Comparison of ENCODE assay signal across 18 cellular contexts in the genomic region with DNA sequence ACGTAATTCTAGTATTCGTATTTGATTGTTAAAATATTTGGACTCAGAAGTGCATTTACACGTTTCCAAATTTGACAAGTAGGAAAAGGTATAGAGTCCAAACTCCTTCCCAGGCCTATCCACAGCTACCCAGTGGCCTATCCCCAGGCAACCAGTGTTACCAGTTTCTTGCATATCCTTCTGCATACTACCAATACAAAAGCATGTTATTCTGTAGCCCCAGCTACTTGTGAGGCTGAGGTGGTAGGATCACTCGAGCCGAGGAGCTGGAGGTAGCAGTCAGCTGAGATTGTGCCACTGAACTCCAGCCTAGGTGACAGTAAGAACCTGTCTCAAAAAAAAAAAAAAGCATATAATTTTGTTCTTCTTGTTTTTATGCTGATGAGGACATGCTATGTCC.
A peak's percentile ranks its signal among the peaks of the same experiment; 100 is the strongest.
DNase-seq lines count a peak whose midpoint lies in the region; ATAC-seq and TF ChIP-seq lines count a peak whose summit lies in the region.
"Had no signal": no experiment of that assay in that cellular context is flagged by ENCODE, and none has a peak within 500 bp of the region (broad histone marks: within the 10 kb centered on the region; RNA-seq: fewer than 3 reads in every experiment).

No MANE protein-coding gene starts in this region.

- H2BK5ac ChIP-seq in trophoblast cell (ENCODE audit: low read depth, low read length, poor library complexity), result no peak overlapping the region

- CTCF ChIA-PET in Caco-2 (lab: Charles Lee), result no interaction called here
- CTCF ChIA-PET in WTC11 (lab: Charles Lee), result interaction anchor here (1.0 to 1.7 kb wide), 3 partner anchors 16 to 69 kb away, joined by 3 to 5 read pairs (median 4); no protein-coding TSS in a partner anchor

- no peak overlapping the region for H3K27ac ChIP-seq in trophoblast cell (ENCODE audit: low read depth, low read length)
- H3K27ac ChIP-seq: PC-9 had no signal

- peaks cover 13% of the 10 kb centered on the region for H3K79me2 ChIP-seq in trophoblast cell (ENCODE audit: control insufficient read depth, insufficient read depth, low read length, poor library complexity)

- H3K18ac ChIP-seq in trophoblast cell (ENCODE audit: low read length), result peak overlapping the region; percentile 71

- no peak overlapping the region for H2AFZ ChIP-seq in trophoblast cell (ENCODE audit: insufficient read depth, low read length, poor library complexity)
- H2AFZ ChIP-seq: PC-9 had no signal

- H3K27me3 Mint-ChIP-seq in Caco-2 (ENCODE audit: insufficient read depth, unreplicated experiment) (no peaks in the 10 kb centered on the region), WTC11 (ENCODE audit: low read depth) (no peaks in the 10 kb centered on the region)
- H3K27me3 Mint-ChIP-seq: CD8-positive, alpha-beta memory T cell had no signal

- intact Hi-C loops in Caco-2 (cut with micrococcal nuclease; ENCODE audit: unreplicated experiment), result no loop called here

- no peak overlapping the region for H2BK12ac ChIP-seq in trophoblast cell (ENCODE audit: low read length)

- H3K4me1 Mint-ChIP-seq in Caco-2 (ENCODE audit: low read depth, unreplicated experiment) (peaks cover 62% of the 10 kb centered on the region), WTC11 (peaks cover 86% of the 10 kb centered on the region)

- H3K4me1 ChIP-seq in Caco-2 (peaks cover 84% of the 10 kb centered on the region), trophoblast cell (ENCODE audit: control insufficient read depth in 1 of 2, insufficient read depth in 2 of 2, low read length in 2 of 2) (peaks cover 17 to 21% of the 10 kb centered on the region in 2 experiments)

- peak overlapping the region; percentile 97 for H3K4ac ChIP-seq in trophoblast cell (ENCODE audit: low read depth, low read length)

- H3K36me3 ChIP-seq in Caco-2 (ENCODE audit: control insufficient read depth, insufficient read depth, low read length) (no peaks in the 10 kb centered on the region), trophoblast cell (ENCODE audit: control insufficient read depth in 1 of 2, insufficient read depth in 2 of 2, low read length in 2 of 2) (no peaks in the 10 kb centered on the region)
- H3K36me3 ChIP-seq: HAP-1 had no signal

- H3K4me3 ChIP-seq in Caco-2 (ENCODE audit: low read depth, low read length) (no peak overlapping the region), trophoblast cell (ENCODE audit: low read depth, low read length) (no peak overlapping the region)
- H3K4me3 ChIP-seq: HAP-1, PC-9 had no signal

- H3K27ac Mint-ChIP-seq in Caco-2 (ENCODE audit: unreplicated experiment) (peak overlapping the region; percentile 22), WTC11 (no peak overlapping the region)
- H3K27ac Mint-ChIP-seq: CD8-positive, alpha-beta memory T cell had no signal

- POLR2A ChIA-PET in Caco-2 (lab: Charles Lee) (no interaction called here), WTC11 (lab: Charles Lee) (interaction anchor here (0.7 to 1.1 kb wide), 2 partner anchors 10 to 30 kb away, joined by 5 read pairs; no protein-coding TSS in a partner anchor)

- H3K79me1 ChIP-seq in trophoblast cell (ENCODE audit: low read length), result peaks cover 6% of the 10 kb centered on the region

- H4K91ac ChIP-seq in trophoblast cell (ENCODE audit: low read depth, low read length), result peak overlapping the region; percentile 13

- no peak overlapping the region for H4K12ac ChIP-seq in trophoblast cell (ENCODE audit: low read depth, low read length)

- H3K4me2 ChIP-seq in trophoblast cell (ENCODE audit: low read length), result no peak overlapping the region
- H3K4me2 ChIP-seq: PC-9 had no signal

- no peak overlapping the region for H2AK5ac ChIP-seq in trophoblast cell (ENCODE audit: low read length)

- DNase-seq in Caco-2 (no peak), WTC11 (ENCODE audit: low spot score) (no peak), trophoblast cell (no peak), pons (ENCODE audit: low spot score) (no peak), AG08395 (ENCODE audit: low spot score) (no peak)
- DNase-seq: CD8-positive, alpha-beta memory T cell; DMS79 treated with DMSO at 0.1 percent for 48 hours; KBM-7; NCI-H1436 treated with DMSO at 0.1 percent for 48 hours; NCI-H2029 treated with DMSO at 0.1 percent for 48 hours; NCI-H2171 treated with DMSO at 0.1 percent for 48 hours; NCI-H446 treated with DMSO at 0.1 percent for 48 hours; PC-9; SW 1271 had no signal

- no peak overlapping the region for H3K9ac ChIP-seq in trophoblast cell (ENCODE audit: low read length)

- H3K4me3 Mint-ChIP-seq in Caco-2 (ENCODE audit: unreplicated experiment) (no peak overlapping the region), WTC11 (no peak overlapping the region)
- H3K4me3 Mint-ChIP-seq: CD8-positive, alpha-beta memory T cell had no signal

- no peak overlapping the region for H3K14ac ChIP-seq in trophoblast cell (ENCODE audit: low read length)

- no peaks in the 10 kb centered on the region for H3K27me3 ChIP-seq in Caco-2 (replicated peaks; ENCODE audit: control insufficient read depth, insufficient read depth, low read length)
- no peaks in the 10 kb centered on the region for H3K27me3 ChIP-seq in trophoblast cell (ENCODE audit: insufficient read depth, low read length)

- WGBS in trophoblast cell (ENCODE audit: extremely low coverage, insufficient coverage, insufficient read length), result 100% methylated on average over 2 of the region's 5 CpGs

- no peaks in the 10 kb centered on the region for H3K9me3 ChIP-seq in Caco-2
- no peaks in the 10 kb centered on the region for H3K9me3 ChIP-seq in trophoblast cell (ENCODE audit: insufficient read depth, low read depth, low read length)
- H3K9me3 ChIP-seq: HAP-1 had no signal

- no peak overlapping the region for H2BK120ac ChIP-seq in trophoblast cell (ENCODE audit: insufficient read depth, low read length, poor library complexity)

- ATAC-seq in GM19395 (IDR thresholded peaks at IDR 0.05; ENCODE audit: unreplicated experiment) (peak; percentile 14), WTC11 (peak; percentile 72), HG02973 (IDR thresholded peaks at IDR 0.05; ENCODE audit: unreplicated experiment) (no peak), GM19455 (IDR thresholded peaks at IDR 0.05; ENCODE audit: unreplicated experiment) (no peak)

- H4K8ac ChIP-seq in trophoblast cell (ENCODE audit: low read depth, low read length), result no peak overlapping the region

- no TSS peak for BruUV-seq in Caco-2 (replicated peaks; lab: Mats Ljungman, UMichigan)

- H3K9me3 Mint-ChIP-seq in Caco-2 (ENCODE audit: unreplicated experiment) (no peaks in the 10 kb centered on the region), WTC11 (no peaks in the 10 kb centered on the region)
- H3K9me3 Mint-ChIP-seq: CD8-positive, alpha-beta memory T cell had no signal

- TF ChIP-seq CTCF in Caco-2 (IDR thresholded peaks at IDR 0.05; ENCODE audit: insufficient read depth in 1 of 2, low read depth in 1 of 2, low read length in 1 of 2, severe bottlenecking in 1 of 2, unreplicated experiment in 1 of 2) (no peak), WTC11 (IDR thresholded peaks at IDR 0.05) (no peak)

- H3K23ac ChIP-seq in trophoblast cell (ENCODE audit: low read length), result no peak overlapping the region

- H3K36me3 Mint-ChIP-seq in Caco-2 (ENCODE audit: insufficient read depth, unreplicated experiment), result peaks cover 7% of the 10 kb centered on the region
- no peaks in the 10 kb centered on the region for H3K36me3 Mint-ChIP-seq in WTC11

TF ChIP-seq in WTC11, 78 proteins besides CTCF, POLR2A, EP300 and RAD21 (continues in another document):
- TF ChIP-seq TEAD1 (CRISPR knock-in tag; IDR thresholded peaks at IDR 0.05) (no peak), NFE2L1 (CRISPR knock-in tag; IDR thresholded peaks at IDR 0.05) (no peak), ATF2 (CRISPR knock-in tag; IDR thresholded peaks at IDR 0.05; ENCODE audit: borderline replicate concordance, low read depth) (no peak), NFYB (CRISPR knock-in tag; conservative IDR thresholded peaks at IDR 0.05; ENCODE audit: low read depth) (no peak), ZNF138 (CRISPR knock-in tag; conservative IDR thresholded peaks at IDR 0.05) (no peak), NR1H2 (CRISPR knock-in tag; IDR thresholded peaks at IDR 0.05) (no peak)
- TF ChIP-seq, protein P1, sequence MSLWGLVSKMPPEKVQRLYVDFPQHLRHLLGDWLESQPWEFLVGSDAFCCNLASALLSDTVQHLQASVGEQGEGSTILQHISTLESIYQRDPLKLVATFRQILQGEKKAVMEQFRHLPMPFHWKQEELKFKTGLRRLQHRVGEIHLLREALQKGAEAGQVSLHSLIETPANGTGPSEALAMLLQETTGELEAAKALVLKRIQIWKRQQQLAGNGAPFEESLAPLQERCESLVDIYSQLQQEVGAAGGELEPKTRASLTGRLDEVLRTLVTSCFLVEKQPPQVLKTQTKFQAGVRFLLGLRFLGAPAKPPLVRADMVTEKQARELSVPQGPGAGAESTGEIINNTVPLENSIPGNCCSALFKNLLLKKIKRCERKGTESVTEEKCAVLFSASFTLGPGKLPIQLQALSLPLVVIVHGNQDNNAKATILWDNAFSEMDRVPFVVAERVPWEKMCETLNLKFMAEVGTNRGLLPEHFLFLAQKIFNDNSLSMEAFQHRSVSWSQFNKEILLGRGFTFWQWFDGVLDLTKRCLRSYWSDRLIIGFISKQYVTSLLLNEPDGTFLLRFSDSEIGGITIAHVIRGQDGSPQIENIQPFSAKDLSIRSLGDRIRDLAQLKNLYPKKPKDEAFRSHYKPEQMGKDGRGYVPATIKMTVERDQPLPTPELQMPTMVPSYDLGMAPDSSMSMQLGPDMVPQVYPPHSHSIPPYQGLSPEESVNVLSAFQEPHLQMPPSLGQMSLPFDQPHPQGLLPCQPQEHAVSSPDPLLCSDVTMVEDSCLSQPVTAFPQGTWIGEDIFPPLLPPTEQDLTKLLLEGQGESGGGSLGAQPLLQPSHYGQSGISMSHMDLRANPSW (CRISPR knock-in tag; conservative IDR thresholded peaks at IDR 0.05; ENCODE audit: low read depth), result no peak

Comparison
In these comparisons a context has a peak if more than half of its experiments do, and no peak if none do; other contexts are left out.
1. ATAC-seq: peak in GM19395 (single experiment) and WTC11 (single experiment); none in HG02973 (single experiment) and GM19455 (single experiment).